Comparison of ENCODE assay signal across 1 cellular context in the genomic region with DNA sequence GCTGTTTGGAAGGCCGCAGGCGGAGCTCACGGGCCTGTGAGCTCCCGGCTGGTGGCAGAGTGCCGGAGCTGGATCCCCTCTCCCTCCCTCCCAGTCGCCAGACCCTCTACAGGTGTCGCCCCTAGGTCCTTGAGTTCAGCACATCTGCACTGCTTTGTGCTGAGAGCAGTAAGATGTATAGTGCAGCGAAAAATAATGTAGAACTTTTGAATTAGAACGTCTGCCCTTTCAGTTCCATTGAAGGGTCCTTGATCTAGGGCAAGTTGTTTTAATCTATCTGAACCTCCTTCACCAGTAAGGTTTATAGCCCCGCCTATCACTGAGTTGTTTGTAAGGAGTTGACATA.
TF ChIP-seq lines count a peak whose summit lies in the region.

No MANE protein-coding gene starts in this region.

TF ChIP-seq in GM12878, 131 proteins besides CTCF, POLR2A, EP300 and RAD21:
- TF ChIP-seq NBN (IDR thresholded peaks at IDR 0.05): 0 out of 2 replicates have a peak, but pooled peaks have one; percentile 11
- TF ChIP-seq SMAD5 (IDR thresholded peaks at IDR 0.05; ENCODE audit: low read depth): 0 out of 2 replicates have a peak, but pooled peaks have one; percentile 11
- peak; percentile 14; the same call in 1 of the 2 replicates for TF ChIP-seq ZNF687 (IDR thresholded peaks at IDR 0.05)
- TF ChIP-seq SPI1 (IDR thresholded peaks at IDR 0.05; ENCODE audit: borderline replicate concordance, insufficient read depth, low read depth, low read length): no peak
- 0 out of 2 replicates have a peak, but pooled peaks have one; percentile 42 for TF ChIP-seq STAT1 (conservative IDR thresholded peaks at IDR 0.05)
- no peak for TF ChIP-seq WRNIP1 (IDR thresholded peaks at IDR 0.05; ENCODE audit: borderline replicate concordance, low read depth, low read length)
- no peak for TF ChIP-seq IKZF1 (conservative IDR thresholded peaks at IDR 0.05)
TF ChIP-seq in GM12878: peak in this region for 4.
